8 cellular contexts compared by ENCODE assay signal in genomic region chr18:14431031-14431503, GRCh38.
DNase-seq lines count a peak whose midpoint lies in the region; ATAC-seq and TF ChIP-seq lines count a peak whose summit lies in the region.
"Not testable (repeated sequence)": the region's sequence is repeated elsewhere in the genome, so short reads cannot be mapped to it uniquely, and the experiment has no call there.

No MANE protein-coding gene starts in this region.

- intact Hi-C loops in activated CD4-positive, alpha-beta T cell treated with anti-CD3 and anti-CD28 coated beads, Interleukin-2, amount 10 ng/mL, durations not matched to agents 24 days and 14 days (cut with micrococcal nuclease); tibial artery (cut with DNase I; ENCODE audit: low total_unique reads): not testable (repeated sequence)

- H3K36me3 Mint-ChIP-seq in activated CD4-positive, alpha-beta T cell treated with anti-CD3 and anti-CD28 coated beads, Interleukin-2, amount 10 ng/mL, durations not matched to agents 24 days and 14 days (ENCODE audit: low read depth); memory B cell: not testable (repeated sequence)

- H3K4me3 ChIP-seq in foreskin fibroblast (ENCODE audit: low read depth in 1 of 2, low read length in 2 of 2) (peak overlapping the region in 1 of 2 donors; percentile 35), tibial artery (peak overlapping the region; percentile 50 to 56)

- peak overlapping the region; percentile 84 for H3K4me3 Mint-ChIP-seq in activated CD4-positive, alpha-beta T cell treated with anti-CD3 and anti-CD28 coated beads, Interleukin-2, amount 10 ng/mL, durations not matched to agents 24 days and 14 days
- peak overlapping the region; percentile 63 for H3K4me3 Mint-ChIP-seq in memory B cell

- not testable (repeated sequence) for H3K27me3 ChIP-seq in tibial artery

- not testable (repeated sequence) for H3K4me1 Mint-ChIP-seq in activated CD4-positive, alpha-beta T cell treated with anti-CD3 and anti-CD28 coated beads, Interleukin-2, amount 10 ng/mL, durations not matched to agents 24 days and 14 days; memory B cell

- not testable (repeated sequence) for H3K27ac ChIP-seq in tibial artery

- not testable (repeated sequence) for H3K4me1 ChIP-seq in tibial artery

- ATAC-seq in memory B cell (ENCODE audit: low read depth), result not testable (repeated sequence)

- not testable (repeated sequence) for H3K9me3 Mint-ChIP-seq in activated CD4-positive, alpha-beta T cell treated with anti-CD3 and anti-CD28 coated beads, Interleukin-2, amount 10 ng/mL, durations not matched to agents 24 days and 14 days; memory B cell

- not testable (repeated sequence) for H3K9me3 ChIP-seq in tibial artery

- DNase-seq in GM03348 (ENCODE audit: low spot score) (peak; percentile 15), NCI-H748 (lab: John Stamatoyannopoulos, UW; ENCODE audit: unreplicated experiment) (peak; percentile 83), amygdala (lab: John Stamatoyannopoulos, UW) (peak in 41 of 56 donors; percentile 3 to 73 (median 38)), foreskin fibroblast (peak; percentile 12 to 15), tibial artery (peak; percentile 43 to 66)
- DNase-seq in activated CD4-positive, alpha-beta T cell treated with anti-CD3 and anti-CD28 coated beads, Interleukin-2, amount 10 ng/mL, durations not matched to agents 24 days and 14 days, result peak; percentile 88
- not testable (repeated sequence) for DNase-seq in memory B cell (ENCODE audit: low spot score in 2 of 2)
- peak; percentile 38 to 66 (median 45) for DNase-seq in stimulated activated CD4-positive, alpha-beta T cell treated with anti-CD3 and anti-CD28 coated beads, Interleukin-12 subunit alpha, Interleukin-12 subunit beta, amount 100 ng/mL, for 48 hours (ENCODE audit: low read depth in 2 of 3, low spot score in 1 of 3)

- peaks cover 17% of the 10 kb centered on the region for H3K27me3 Mint-ChIP-seq in activated CD4-positive, alpha-beta T cell treated with anti-CD3 and anti-CD28 coated beads, Interleukin-2, amount 10 ng/mL, durations not matched to agents 24 days and 14 days
- H3K27me3 Mint-ChIP-seq in memory B cell, result peaks cover 11% of the 10 kb centered on the region

- H3K36me3 ChIP-seq in tibial artery, result not testable (repeated sequence)

- not testable (repeated sequence) for H3K27ac Mint-ChIP-seq in activated CD4-positive, alpha-beta T cell treated with anti-CD3 and anti-CD28 coated beads, Interleukin-2, amount 10 ng/mL, durations not matched to agents 24 days and 14 days; memory B cell

- not testable (repeated sequence) for TF ChIP-seq CTCF in foreskin fibroblast (IDR thresholded peaks at IDR 0.05; ENCODE audit: low read depth, low read length); tibial artery (IDR thresholded peaks at IDR 0.05)
